1 cellular context compared by ENCODE assay signal in genomic region chr10:11757452-11757819, GRCh38.
A peak's percentile ranks its signal among the peaks of the same experiment; 100 is the strongest.
TF ChIP-seq lines count a peak whose summit lies in the region.

No MANE protein-coding gene starts in this region.

TF ChIP-seq in HepG2, 621 proteins besides CTCF, POLR2A, EP300 and RAD21 (continued from another document and continues in another):
- TF ChIP-seq ZBED4 (CRISPR knock-in tag; IDR thresholded peaks at IDR 0.05; ENCODE audit: borderline replicate concordance) (peak; percentile 29; the same call in 1 of the 2 replicates), ZNF180 (CRISPR knock-in tag; IDR thresholded peaks at IDR 0.05; ENCODE audit: borderline replicate concordance, low read depth) (no peak), MAF1 (CRISPR knock-in tag; IDR thresholded peaks at IDR 0.05; ENCODE audit: borderline replicate concordance) (no peak), MEIS1 (CRISPR knock-in tag; IDR thresholded peaks at IDR 0.05; ENCODE audit: borderline replicate concordance) (0 out of 2 replicates have a peak, but pooled peaks have one; percentile 18), LBX2 (CRISPR knock-in tag; IDR thresholded peaks at IDR 0.05; ENCODE audit: borderline replicate concordance) (no peak), REST (IDR thresholded peaks at IDR 0.05; ENCODE audit: borderline replicate concordance in 1 of 2, low read depth in 1 of 2, low read length in 2 of 2) (0 out of 4 replicates have a peak, but pooled peaks of 1 of the 2 experiments have one; percentile 20), ZNF484 (CRISPR knock-in tag; IDR thresholded peaks at IDR 0.05; ENCODE audit: borderline replicate concordance, low read depth) (no peak), ZSCAN31 (CRISPR knock-in tag; IDR thresholded peaks at IDR 0.05; ENCODE audit: low read depth) (peak; percentile 67; the same call in 1 of the 2 replicates), RXRA (CRISPR knock-in tag; IDR thresholded peaks at IDR 0.05) (peak; percentile 24; the same call in 1 of the 2 replicates), ATF1 (CRISPR knock-in tag; IDR thresholded peaks at IDR 0.05) (no peak), PRPF4 (IDR thresholded peaks at IDR 0.05; ENCODE audit: low read depth, low read length, poor library complexity, severe bottlenecking) (no peak), ZNF503 (CRISPR knock-in tag; IDR thresholded peaks at IDR 0.05) (0 out of 2 replicates have a peak, but pooled peaks have one; percentile 38), MAFG (CRISPR knock-in tag; IDR thresholded peaks at IDR 0.05) (no peak), POGK (CRISPR knock-in tag; conservative IDR thresholded peaks at IDR 0.05) (no peak), ZNF580 (CRISPR knock-in tag; IDR thresholded peaks at IDR 0.05; ENCODE audit: borderline replicate concordance, low read depth) (no peak; the same call in 1 of the 2 replicates), RORA (CRISPR knock-in tag; IDR thresholded peaks at IDR 0.05) (no peak), KDM6A (CRISPR knock-in tag; IDR thresholded peaks at IDR 0.05; ENCODE audit: low read depth) (peak; percentile 53), DRAP1 (CRISPR knock-in tag; IDR thresholded peaks at IDR 0.05) (0 out of 2 replicates have a peak, but pooled peaks have one; percentile 17), JUNB (CRISPR knock-in tag; IDR thresholded peaks at IDR 0.05; ENCODE audit: borderline replicate concordance) (no peak), ATF2 (CRISPR knock-in tag; IDR thresholded peaks at IDR 0.05) (no peak), PHF20 (CRISPR knock-in tag; IDR thresholded peaks at IDR 0.05) (0 out of 2 replicates have a peak, but pooled peaks have one; percentile 23), SSRP1 (CRISPR knock-in tag; IDR thresholded peaks at IDR 0.05) (no peak), KMT2B (CRISPR knock-in tag; IDR thresholded peaks at IDR 0.05) (no peak), MED1 (CRISPR knock-in tag; IDR thresholded peaks at IDR 0.05) (peak; percentile 45; the same call in 1 of the 2 replicates), ZSCAN30 (CRISPR knock-in tag; IDR thresholded peaks at IDR 0.05) (no peak), CSRNP2 (CRISPR knock-in tag; conservative IDR thresholded peaks at IDR 0.05; ENCODE audit: low read depth) (no peak), ZNF660 (CRISPR knock-in tag; IDR thresholded peaks at IDR 0.05; ENCODE audit: borderline replicate concordance, low read depth) (no peak), ZNF460 (CRISPR knock-in tag; IDR thresholded peaks at IDR 0.05; ENCODE audit: borderline replicate concordance) (no peak), ZNF280D (CRISPR knock-in tag; IDR thresholded peaks at IDR 0.05) (no peak), ZNF530 (CRISPR knock-in tag; IDR thresholded peaks at IDR 0.05; ENCODE audit: low read depth) (no peak), KAT8 (CRISPR knock-in tag; IDR thresholded peaks at IDR 0.05) (0 out of 2 replicates have a peak, but pooled peaks have one; percentile 15), ZBTB2 (CRISPR knock-in tag; IDR thresholded peaks at IDR 0.05; ENCODE audit: low read depth) (no peak), HMG20A (CRISPR knock-in tag; IDR thresholded peaks at IDR 0.05; ENCODE audit: borderline replicate concordance) (peak; percentile 73; the same call in 1 of the 2 replicates), TFAP4 (IDR thresholded peaks at IDR 0.05; ENCODE audit: borderline replicate concordance, low read depth) (peak; percentile 94)
